24 cellular contexts compared by ENCODE assay signal in the genomic region with DNA sequence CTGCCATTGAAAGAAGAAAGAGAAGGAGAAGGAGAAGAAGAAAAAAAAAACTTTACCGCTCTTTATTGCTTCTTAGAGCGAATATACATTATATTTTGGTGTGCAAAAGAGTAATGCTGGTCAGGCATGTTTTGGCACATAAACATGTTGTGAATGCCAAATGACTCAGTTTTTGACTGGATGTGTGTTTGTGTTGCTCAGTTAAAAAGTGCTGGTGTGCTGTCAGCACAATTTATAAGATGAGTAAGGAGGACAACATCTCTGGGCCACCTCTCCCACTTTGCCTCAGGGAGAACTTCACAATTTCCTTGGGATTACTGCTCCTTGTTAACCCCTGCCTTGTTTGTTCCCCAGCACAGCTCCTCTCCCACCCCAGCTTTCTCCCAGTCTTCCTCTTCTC.
"Had no signal": no experiment of that assay in that cellular context is flagged by ENCODE, and none has a peak within 500 bp of the region (broad histone marks: within the 10 kb centered on the region; RNA-seq: fewer than 3 reads in every experiment).

No MANE protein-coding gene starts in this region.

- DNase-seq: activated B cell treated with CpG ODN at 0.5 μM for 24 hours; activated CD4-positive, alpha-beta T cell treated with anti-CD3 and anti-CD28 coated beads for 1 hour; activated CD4-positive, alpha-beta T cell treated with anti-CD3 and anti-CD28 coated beads, Interleukin-2, amount 10 ng/mL, durations not matched to agents 24 days and 14 days; activated CD4-positive, alpha-beta T cell treated with anti-CD3 and anti-CD28 coated beads, Interleukin-2, amount 50 U/mL, for 48 hours; activated CD8-positive, alpha-beta memory T cell treated with anti-CD3 and anti-CD28 coated beads, Interleukin-2, amount 10 ng/mL, durations not matched to agents 7 days and 5 days; activated effector memory CD4-positive, alpha-beta T cell treated with Interleukin-2 at 50 U/mL for 16 hours; activated naive CD4-positive, alpha-beta T cell; activated T-cell treated with anti-CD3 and anti-CD28 coated beads, Interleukin-2, amount 50 U/mL, for 24 hours; aorta; Kasumi-1; KBM-7; NCI-H1092; NCI-H1417; NCI-H2029; NCI-H2107; NCI-H2171 treated with DMSO at 0.1 percent for 48 hours; NCI-H226; NCI-H510A; NCI-H526 treated with DMSO at 0.1 percent for 48 hours; NCI-H82; NK-92 treated with Interleukin-12 subunit alpha and Interleukin-12 subunit beta, amount 100 ng/mL, for 24 hours; SHP77 treated with DMSO at 0.1 percent for 48 hours; T-helper 17 cell; T-helper 9 cell had no signal

- ATAC-seq: activated CD8-positive, alpha-beta memory T cell treated with anti-CD3 and anti-CD28 coated beads, Interleukin-2, amount 10 ng/mL, durations not matched to agents 7 days and 5 days; T-helper 17 cell had no signal
